ENCODE assay signal across 8 cellular contexts in genomic region chr2:218895758-218896500, GRCh38. TPM values are rescaled to one million over a fixed set of nuclear protein-coding genes. Genes with fewer than 3 reads are reported as not detected.
DNase-seq lines count a peak whose midpoint lies in the region; ATAC-seq and TF ChIP-seq lines count a peak whose summit lies in the region.

No MANE protein-coding gene starts in this region.

- no peaks in the 10 kb centered on the region for H3K9me2 ChIP-seq in PC-3 (replicated peaks; ENCODE audit: low read length)

- no peaks in the 10 kb centered on the region for H3K9me3 Mint-ChIP-seq in memory B cell

- ATAC-seq in HG02623 (IDR thresholded peaks at IDR 0.05; ENCODE audit: unreplicated experiment) = peak; percentile 6
- no peak; the same call in 1 of the 2 replicates for ATAC-seq in PC-3
- no peak for ATAC-seq in memory B cell (ENCODE audit: low read depth)
- no peak for ATAC-seq in left cardiac atrium

- peaks cover 41% of the 10 kb centered on the region for H3K4me1 Mint-ChIP-seq in memory B cell

- POLR2A ChIA-PET in PC-3 (lab: Charles Lee; ENCODE audit: unreplicated experiment) = interaction anchor here (0.6 kb wide), 1 partner anchor 12 kb away, joined by 3 read pairs; no protein-coding TSS in a partner anchor

- peak overlapping the region; percentile 56 for H3K4me3 ChIP-seq in PC-3 (ENCODE audit: low read length)

- H2AFZ ChIP-seq in PC-3 (ENCODE audit: low read length) = peak overlapping the region; percentile 58; the same call in 1 of the 2 replicates

- peak; percentile 18 for TF ChIP-seq POLR2A in GM18526 (IDR thresholded peaks at IDR 0.05; ENCODE audit: extremely low read depth, insufficient read length)

- peak overlapping the region; percentile 37 for H3K9ac ChIP-seq in PC-3 (ENCODE audit: low read length)

- peaks cover 11% of the 10 kb centered on the region; the same call in 1 of the 2 replicates for H3K79me2 ChIP-seq in PC-3 (ENCODE audit: low read length)

- CTCF ChIA-PET in PC-3 (lab: Charles Lee) = interaction anchor here (0.7 to 3.3 kb wide), 2 partner anchors 14 to 19 kb away, joined by 6 to 71 read pairs; no protein-coding TSS in a partner anchor

- no peaks in the 10 kb centered on the region for H4K20me1 ChIP-seq in PC-3 (ENCODE audit: low read length)

- BruUV-seq in PC-3 (replicated peaks; lab: Mats Ljungman, UMichigan) = TSS peak; percentile 57

- peaks cover 8% of the 10 kb centered on the region for H3K27me3 Mint-ChIP-seq in memory B cell

- peak overlapping the region; percentile 85 for H3K27ac ChIP-seq in PC-3 (ENCODE audit: low read length)

- peak; percentile 39 for DNase-seq in PC-3
- no peak for DNase-seq in memory B cell (ENCODE audit: low spot score in 2 of 2)
- DNase-seq in OCI-M2 (lab: John Stamatoyannopoulos, UW; ENCODE audit: unreplicated experiment) = no peak
- no peak for DNase-seq in left cardiac atrium
- no peak for DNase-seq in NCI-H82 treated with DMSO at 0.1 percent for 48 hours (lab: John Stamatoyannopoulos, UW; ENCODE audit: unreplicated experiment)
- DNase-seq in C1 segment of cervical spinal cord (lab: John Stamatoyannopoulos, UW) = no peak

- H3K36me3 ChIP-seq in PC-3 (ENCODE audit: low read depth, low read length) = no peaks in the 10 kb centered on the region

- peak overlapping the region; percentile 99 for H3K27ac Mint-ChIP-seq in memory B cell

- peaks cover 57% of the 10 kb centered on the region for H3K4me1 ChIP-seq in PC-3 (ENCODE audit: insufficient read depth, low read length)

- H3K36me3 Mint-ChIP-seq in memory B cell = no peaks in the 10 kb centered on the region

- H3K4me2 ChIP-seq in PC-3 (ENCODE audit: low read length) = peak overlapping the region; percentile 95

- H3K4me3 Mint-ChIP-seq in memory B cell = peak overlapping the region; percentile 67

- H3K27me3 ChIP-seq in PC-3 (ENCODE audit: low read length) = no peaks in the 10 kb centered on the region

- no peak for TF ChIP-seq CTCF in PC-3 (conservative IDR thresholded peaks at IDR 0.05; ENCODE audit: low read depth, low read length)

- H3F3A ChIP-seq in PC-3 (ENCODE audit: low read length, unreplicated experiment) = peaks cover 5% of the 10 kb centered on the region

- H3K9me3 ChIP-seq in PC-3 (ENCODE audit: low read length) = no peaks in the 10 kb centered on the region

- intact Hi-C loops in PC-3 (cut with micrococcal nuclease) = no loop called here
- intact Hi-C loops in left cardiac atrium (cut with DNase I) = no loop called here

RNA-seq across cellular contexts. Expression of gene WNT10A, which starts 15.3 kb away (rescaled TPM):
- total RNA-seq in PC-3 (2014; rRNA removed) (0.40 and 3.3 TPM in 2 replicates), left cardiac atrium (under 1 TPM in 1 of 2 donors, not detected in 1; 0.52 TPM)

RNA-seq across cellular contexts. Expression of gene WNT6, which starts 36.3 kb away (rescaled TPM):
- total RNA-seq in PC-3 (2014; rRNA removed) (not detected in 2 replicates), left cardiac atrium (1 to 10 TPM; 1.8 TPM)
